1 cellular context compared by ENCODE assay signal in genomic region chr3:197430961-197431910, GRCh38.
TF ChIP-seq lines count a peak whose summit lies in the region.

No MANE protein-coding gene starts in this region.

TF ChIP-seq in H1, 55 proteins besides CTCF, POLR2A, EP300 and RAD21 (continued from another document):
- TF ChIP-seq CHD7 (IDR thresholded peaks at IDR 0.05; ENCODE audit: insufficient replicate concordance, low read length), result no peak
- no peak for TF ChIP-seq CTBP2 (IDR thresholded peaks at IDR 0.05; ENCODE audit: borderline replicate concordance, insufficient read depth, insufficient read length, low read length)
- no peak for TF ChIP-seq TAF7 (optimal IDR thresholded peaks at IDR 0.05; ENCODE audit: borderline replicate concordance, low read depth, low read length)
- TF ChIP-seq SP1 (IDR thresholded peaks at IDR 0.05; ENCODE audit: low read depth, low read length), result no peak
- TF ChIP-seq SIN3A (conservative IDR thresholded peaks at IDR 0.05 in 1 of 2, IDR thresholded peaks at IDR 0.05 in 1 of 2; ENCODE audit: low read depth in 1 of 2, low read length in 2 of 2), result no peak
- TF ChIP-seq HDAC2 (IDR thresholded peaks at IDR 0.05; ENCODE audit: borderline replicate concordance in 1 of 2, low read depth in 2 of 2, low read length in 2 of 2), result no peak
- TF ChIP-seq E2F6 (IDR thresholded peaks at IDR 0.05), result no peak
- TF ChIP-seq BRCA1 (IDR thresholded peaks at IDR 0.05; ENCODE audit: low read depth, low read length), result no peak
- no peak for TF ChIP-seq MAX (IDR thresholded peaks at IDR 0.05)
- TF ChIP-seq CEBPB (IDR thresholded peaks at IDR 0.05; ENCODE audit: low read depth, low read length), result no peak
- no peak for TF ChIP-seq NRF1 (IDR thresholded peaks at IDR 0.05; ENCODE audit: low read depth, low read length)
- TF ChIP-seq CBX5 (IDR thresholded peaks at IDR 0.05; ENCODE audit: low read depth, low read length), result no peak
- TF ChIP-seq SIX5 (IDR thresholded peaks at IDR 0.05; ENCODE audit: low read depth, low read length), result no peak
TF ChIP-seq in H1: peak in this region for 0.
